10 cellular contexts compared by ENCODE assay signal in genomic region chr2:42835577-42836371, GRCh38. TPM values are rescaled to one million over a fixed set of nuclear protein-coding genes. Genes with fewer than 3 reads are reported as not detected.
DNase-seq lines count a peak whose midpoint lies in the region; ATAC-seq and TF ChIP-seq lines count a peak whose summit lies in the region.
"Had no signal": no experiment of that assay in that cellular context is flagged by ENCODE, and none has a peak within 500 bp of the region (broad histone marks: within the 10 kb centered on the region; RNA-seq: fewer than 3 reads in every experiment).

No MANE protein-coding gene starts in this region.

- no peak for TF ChIP-seq EP300 in transverse colon (IDR thresholded peaks at IDR 0.05; ENCODE audit: low read depth)

- peak; percentile 98 for DNase-seq in HS-5 (ENCODE audit: low read depth)
- DNase-seq in astrocyte of the hippocampus (ENCODE audit: low read depth, low spot score), result peak; percentile 96
- peak; percentile 96 for DNase-seq in kidney epithelial cell (ENCODE audit: low read depth)
- peak; percentile 38 for DNase-seq in transverse colon
- DNase-seq in GM23338 (ENCODE audit: low spot score), result no peak
- DNase-seq in T-helper 2 cell treated with Interferon-gamma antibody and Interleukin-4, amounts not matched to agents 5 μg/mL and 100 μg/mL, for 36 hours (ENCODE audit: low spot score), result no peak
- DNase-seq in amygdala (lab: John Stamatoyannopoulos, UW), result no peak
- no peak for DNase-seq in T-helper 17 cell
- DNase-seq: activated naive CD4-positive, alpha-beta T cell treated with anti-CD3 and anti-CD28 coated beads for 36 hours; NCI-H446 treated with DMSO at 0.1 percent for 48 hours had no signal

- H3K4me3 Mint-ChIP-seq in GM23338 (no peak overlapping the region), T-helper 17 cell (no peak overlapping the region)
- H3K4me3 Mint-ChIP-seq in T-helper 2 cell treated with Interferon-gamma antibody and Interleukin-4, amounts not matched to agents 5 μg/mL and 100 μg/mL, for 36 hours, result no peak overlapping the region
- H3K4me3 Mint-ChIP-seq: activated naive CD4-positive, alpha-beta T cell treated with anti-CD3 and anti-CD28 coated beads for 36 hours had no signal

- H3K27ac ChIP-seq in transverse colon (peak overlapping the region; percentile 42 to 54 (median 48)), GM23338 (ENCODE audit: low read depth) (no peak overlapping the region)

- TF ChIP-seq CTCF in kidney epithelial cell (IDR thresholded peaks at IDR 0.05; ENCODE audit: insufficient read depth, low read length, poor library complexity, severe bottlenecking) (no peak), transverse colon (IDR thresholded peaks at IDR 0.05) (no peak), GM23338 (conservative IDR thresholded peaks at IDR 0.05; ENCODE audit: low read depth in 2 of 2) (no peak)

- in situ Hi-C loops in transverse colon (cut with MboI; ENCODE audit: low pct_ligation_motif_present in 1 of 4, low pct_unique_long_range_greater_than_20kb in 1 of 4, low sequenced_read_pairs in 3 of 4), result loop anchor here in 3 of 4 donors (10.0 to 25.0 kb wide), 6 partner anchors 102 to 727 kb away; partner anchors contain the start of gene ZFP36L2 (in 2 of the 3)

- no peak overlapping the region for H2AFZ ChIP-seq in GM23338

- intact Hi-C loops in transverse colon (cut with DNase I; ENCODE audit: low total_unique reads), result loop anchor here (10.0 kb wide), 1 partner anchor 89 kb away; no protein-coding TSS in a partner anchor

- H3K79me2 ChIP-seq in GM23338 (replicated peaks; ENCODE audit: insufficient read depth), result no peaks in the 10 kb centered on the region

- H3K36me3 Mint-ChIP-seq in GM23338 (ENCODE audit: low read depth) (no peaks in the 10 kb centered on the region), T-helper 17 cell (ENCODE audit: low read depth) (no peaks in the 10 kb centered on the region)
- no peaks in the 10 kb centered on the region for H3K36me3 Mint-ChIP-seq in T-helper 2 cell treated with Interferon-gamma antibody and Interleukin-4, amounts not matched to agents 5 μg/mL and 100 μg/mL, for 36 hours (ENCODE audit: low read depth)

- H3K27ac Mint-ChIP-seq in GM23338 (no peak overlapping the region), T-helper 17 cell (no peak overlapping the region)
- H3K27ac Mint-ChIP-seq in T-helper 2 cell treated with Interferon-gamma antibody and Interleukin-4, amounts not matched to agents 5 μg/mL and 100 μg/mL, for 36 hours, result no peak overlapping the region
- H3K27ac Mint-ChIP-seq: activated naive CD4-positive, alpha-beta T cell treated with anti-CD3 and anti-CD28 coated beads for 36 hours had no signal

- H3K27me3 ChIP-seq in kidney epithelial cell (ENCODE audit: control insufficient read depth, insufficient read depth, low read length) (no peaks in the 10 kb centered on the region), transverse colon (no peaks in the 10 kb centered on the region), GM23338 (ENCODE audit: insufficient read depth) (no peaks in the 10 kb centered on the region)

- WGBS in transverse colon (ENCODE audit: low coverage in 1 of 2), 2 donors, result 75% methylated on average over 4 to 5 of the region's 5 CpGs

- H3K4me3 ChIP-seq in kidney epithelial cell (ENCODE audit: low read depth, low read length) (no peak overlapping the region), transverse colon (no peak overlapping the region), GM23338 (no peak overlapping the region)

- H3K9me2 ChIP-seq in GM23338 (ENCODE audit: insufficient read depth), result 0 out of 2 replicates have a peak, but pooled peaks cover 3% of the 10 kb centered on the region

- no peaks in the 10 kb centered on the region for H3F3A ChIP-seq in GM23338 (replicated peaks; ENCODE audit: low read depth)

- H4K20me1 ChIP-seq in GM23338 (replicated peaks; ENCODE audit: insufficient read depth), result no peaks in the 10 kb centered on the region

- H3K27me3 Mint-ChIP-seq in GM23338 (ENCODE audit: insufficient read depth, low read depth, poor library complexity) (peaks cover 3% of the 10 kb centered on the region), T-helper 17 cell (no peaks in the 10 kb centered on the region)
- H3K27me3 Mint-ChIP-seq in T-helper 2 cell treated with Interferon-gamma antibody and Interleukin-4, amounts not matched to agents 5 μg/mL and 100 μg/mL, for 36 hours (ENCODE audit: low read depth), result no peaks in the 10 kb centered on the region

- H3K36me3 ChIP-seq in kidney epithelial cell (ENCODE audit: control insufficient read depth, insufficient read depth, low read length) (no peaks in the 10 kb centered on the region), transverse colon (no peaks in the 10 kb centered on the region), GM23338 (ENCODE audit: insufficient read depth) (no peaks in the 10 kb centered on the region)

- no peak for TF ChIP-seq POLR2A in transverse colon (IDR thresholded peaks at IDR 0.05)

- H3K4me1 Mint-ChIP-seq in GM23338 (no peaks in the 10 kb centered on the region), T-helper 17 cell (peaks cover 2% of the 10 kb centered on the region)
- no peaks in the 10 kb centered on the region for H3K4me1 Mint-ChIP-seq in T-helper 2 cell treated with Interferon-gamma antibody and Interleukin-4, amounts not matched to agents 5 μg/mL and 100 μg/mL, for 36 hours (ENCODE audit: low read depth)

- no peak for ATAC-seq in GM23338
- no peak for ATAC-seq in T-helper 17 cell

- H3K9me3 Mint-ChIP-seq in GM23338, result peaks cover 7% of the 10 kb centered on the region; the same call in 1 of the 3 replicates
- no peaks in the 10 kb centered on the region for H3K9me3 Mint-ChIP-seq in T-helper 2 cell treated with Interferon-gamma antibody and Interleukin-4, amounts not matched to agents 5 μg/mL and 100 μg/mL, for 36 hours
- H3K9me3 Mint-ChIP-seq: activated naive CD4-positive, alpha-beta T cell treated with anti-CD3 and anti-CD28 coated beads for 36 hours had no signal

- peaks cover 0 to 6% (median 2%) of the 10 kb centered on the region in 4 donors for H3K4me1 ChIP-seq in transverse colon
- H3K4me1 ChIP-seq in GM23338 (ENCODE audit: insufficient read depth), result no peaks in the 10 kb centered on the region

- H3K9me3 ChIP-seq in transverse colon, result no peaks in the 10 kb centered on the region
- H3K9me3 ChIP-seq in T-helper 17 cell (ENCODE audit: control insufficient read depth, low read length, poor library complexity, severe bottlenecking), result no peaks in the 10 kb centered on the region

- H3K4me2 ChIP-seq in GM23338, result no peak overlapping the region

TF ChIP-seq in GM23338, 12 proteins besides CTCF, POLR2A, EP300 and RAD21 (continues in another document):
- TF ChIP-seq POLR2AphosphoS5 (IDR thresholded peaks at IDR 0.05; ENCODE audit: low read depth) (no peak), EZH2 (IDR thresholded peaks at IDR 0.05; ENCODE audit: low read depth, unreplicated experiment) (no peak), CREB1 (CRISPR knock-in tag; IDR thresholded peaks at IDR 0.05; ENCODE audit: low read depth) (no peak), JUNB (IDR thresholded peaks at IDR 0.05; ENCODE audit: unreplicated experiment) (no peak)
- TF ChIP-seq, protein P1, sequence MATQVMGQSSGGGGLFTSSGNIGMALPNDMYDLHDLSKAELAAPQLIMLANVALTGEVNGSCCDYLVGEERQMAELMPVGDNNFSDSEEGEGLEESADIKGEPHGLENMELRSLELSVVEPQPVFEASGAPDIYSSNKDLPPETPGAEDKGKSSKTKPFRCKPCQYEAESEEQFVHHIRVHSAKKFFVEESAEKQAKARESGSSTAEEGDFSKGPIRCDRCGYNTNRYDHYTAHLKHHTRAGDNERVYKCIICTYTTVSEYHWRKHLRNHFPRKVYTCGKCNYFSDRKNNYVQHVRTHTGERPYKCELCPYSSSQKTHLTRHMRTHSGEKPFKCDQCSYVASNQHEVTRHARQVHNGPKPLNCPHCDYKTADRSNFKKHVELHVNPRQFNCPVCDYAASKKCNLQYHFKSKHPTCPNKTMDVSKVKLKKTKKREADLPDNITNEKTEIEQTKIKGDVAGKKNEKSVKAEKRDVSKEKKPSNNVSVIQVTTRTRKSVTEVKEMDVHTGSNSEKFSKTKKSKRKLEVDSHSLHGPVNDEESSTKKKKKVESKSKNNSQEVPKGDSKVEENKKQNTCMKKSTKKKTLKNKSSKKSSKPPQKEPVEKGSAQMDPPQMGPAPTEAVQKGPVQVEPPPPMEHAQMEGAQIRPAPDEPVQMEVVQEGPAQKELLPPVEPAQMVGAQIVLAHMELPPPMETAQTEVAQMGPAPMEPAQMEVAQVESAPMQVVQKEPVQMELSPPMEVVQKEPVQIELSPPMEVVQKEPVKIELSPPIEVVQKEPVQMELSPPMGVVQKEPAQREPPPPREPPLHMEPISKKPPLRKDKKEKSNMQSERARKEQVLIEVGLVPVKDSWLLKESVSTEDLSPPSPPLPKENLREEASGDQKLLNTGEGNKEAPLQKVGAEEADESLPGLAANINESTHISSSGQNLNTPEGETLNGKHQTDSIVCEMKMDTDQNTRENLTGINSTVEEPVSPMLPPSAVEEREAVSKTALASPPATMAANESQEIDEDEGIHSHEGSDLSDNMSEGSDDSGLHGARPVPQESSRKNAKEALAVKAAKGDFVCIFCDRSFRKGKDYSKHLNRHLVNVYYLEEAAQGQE (IDR thresholded peaks at IDR 0.05; ENCODE audit: unreplicated experiment), result no peak

RNA-seq across cellular contexts. Expression of gene HAAO, which starts 43.4 kb away (rescaled TPM):
- 1.5 and 2.8 TPM in 2 replicates for total RNA-seq in kidney epithelial cell
- total RNA-seq in transverse colon, result 10 to 100 TPM in 1 of 4 donors, 1 to 10 TPM in 2, not detected in 1; 1.9 to 29.4 (median 4.0) TPM
- total RNA-seq in GM23338 (2014; rRNA removed; shearing (Covaris generic)), result 0.97 and 2.6 TPM in 2 replicates
- 2.4 and 3.2 TPM in 2 replicates for polyA plus RNA-seq in GM23338 (2016; fragmentation: Nextera tagmentation; extraction: Ambion mirVana)
- under 1 TPM in 1 of 2 donors, not detected in 1; 0.37 TPM for total RNA-seq in T-helper 17 cell

Comparison
In these comparisons a context has a peak if more than half of its experiments do, and no peak if none do; other contexts are left out.
1. DNase-seq: peak in HS-5 (single experiment), astrocyte of the hippocampus (single experiment), kidney epithelial cell (single experiment) and transverse colon (single experiment); none in GM23338 (single experiment), T-helper 2 cell treated with Interferon-gamma antibody and Interleukin-4, amounts not matched to agents 5 μg/mL and 100 μg/mL, for 36 hours (single experiment), amygdala (0 of 56) and T-helper 17 cell (0 of 3).